In genomic region chr7:23106491-23106800, GRCh38 we compare ENCODE assay signal across 8 cellular contexts. TPM values are rescaled to one million over a fixed set of nuclear protein-coding genes. Genes with fewer than 3 reads are reported as not detected.
DNase-seq lines count a peak whose midpoint lies in the region; ATAC-seq, FAIRE-seq and TF ChIP-seq lines count a peak whose summit lies in the region.

No MANE protein-coding gene starts in this region.

- H3K27ac ChIP-seq in A673 (ENCODE audit: low read depth, low read length, poor library complexity, severe bottlenecking) (peak overlapping the region; percentile 90), endothelial cell of umbilical vein (ENCODE audit: insufficient read depth, low read depth, low read length) (peak overlapping the region; percentile 78)

- peak overlapping the region; percentile 100 for H2AFZ ChIP-seq in endothelial cell of umbilical vein (ENCODE audit: low read depth, low read length)

- DNase-seq in A673 (ENCODE audit: low spot score) (no peak), endothelial cell of umbilical vein (ENCODE audit: low read depth, low spot score) (no peak), naive B cell (no peak), HEK293T (ENCODE audit: extremely low spot score) (no peak)
- DNase-seq in NK-92 treated with Interleukin-12 subunit alpha and Interleukin-12 subunit beta, amount 100 ng/mL, for 24 hours (lab: John Stamatoyannopoulos, UW) = no peak

- ATAC-seq in GM18502 (IDR thresholded peaks at IDR 0.05; ENCODE audit: poor library complexity, unreplicated experiment) (peak; percentile 14), HG03139 (IDR thresholded peaks at IDR 0.05; ENCODE audit: unreplicated experiment) (peak; percentile 13), SK-N-SH treated with all-trans-retinoic acid at 6 μM for 48 hours (peak; percentile 53), naive B cell (ENCODE audit: low read depth in 2 of 2) (peak in 1 of 2 donors; percentile 4)

- CTCF ChIA-PET in A673 (lab: Charles Lee) (interaction anchor here (0.6 to 0.8 kb wide), 3 partner anchors 20 to 379 kb away, joined by 3 to 4 read pairs (median 3); no protein-coding TSS in a partner anchor), endothelial cell of umbilical vein (lab: Charles Lee) (interaction anchor here (1.0 to 2.2 kb wide), 12 partner anchors 9 to 546 kb away, joined by 3 to 26 read pairs (median 4); no protein-coding TSS in a partner anchor), HEK293T (lab: Yijun Ruan, JAX) (interaction anchor here (0.6 to 2.0 kb wide), 7 partner anchors 10 to 541 kb away, joined by 3 to 12 read pairs (median 4); no protein-coding TSS in a partner anchor)

- no peaks in the 10 kb centered on the region for H3K27me3 Mint-ChIP-seq in naive B cell

- H3K9me3 ChIP-seq in A673 (ENCODE audit: low read depth, low read length, poor library complexity, severe bottlenecking) = peaks cover 6% of the 10 kb centered on the region
- H3K9me3 ChIP-seq in endothelial cell of umbilical vein (replicated peaks; ENCODE audit: control insufficient read depth, insufficient read depth, low read length) = no peaks in the 10 kb centered on the region

- BruUV-seq in A673 (replicated peaks; lab: Mats Ljungman, UMichigan) (TSS peak; percentile 34), endothelial cell of umbilical vein (replicated peaks; lab: Mats Ljungman, UMichigan) (TSS peak; percentile 29)

- H3K36me3 ChIP-seq in A673 (ENCODE audit: insufficient read depth, low read length, poor library complexity, severe bottlenecking) (no peaks in the 10 kb centered on the region), endothelial cell of umbilical vein (ENCODE audit: control insufficient read depth in 2 of 2, extremely low read depth in 1 of 2, insufficient read depth in 2 of 2, low read length in 2 of 2) (no peaks in the 10 kb centered on the region)

- H3K36me3 Mint-ChIP-seq in naive B cell = no peaks in the 10 kb centered on the region

- H3K4me3 Mint-ChIP-seq in naive B cell = peak overlapping the region; percentile 96 to 100 (median 99)

- H3K27me3 ChIP-seq in A673 (replicated peaks; ENCODE audit: insufficient read depth, low read depth, low read length, poor library complexity) (no peaks in the 10 kb centered on the region), endothelial cell of umbilical vein (ENCODE audit: control insufficient read depth in 2 of 2, insufficient read depth in 2 of 2, low read length in 2 of 2) (no peaks in the 10 kb centered on the region)

- peaks cover 2% of the 10 kb centered on the region for H4K20me1 ChIP-seq in endothelial cell of umbilical vein (replicated peaks; ENCODE audit: control insufficient read depth, extremely low read depth, insufficient read depth, low read length)

- no peak for TF ChIP-seq CTCF in A673 (conservative IDR thresholded peaks at IDR 0.05; ENCODE audit: low read depth, low read length)
- TF ChIP-seq CTCF in endothelial cell of umbilical vein (IDR thresholded peaks at IDR 0.05; ENCODE audit: extremely low read depth in 1 of 2, insufficient read depth in 1 of 2, low read depth in 1 of 2, low read length in 2 of 2) = no peak

- POLR2A ChIA-PET in A673 (lab: Charles Lee; ENCODE audit: low non-redundant PET) (interaction anchor here (0.6 kb wide), 1 partner anchor 525 kb away, joined by 10 read pairs; no protein-coding TSS in a partner anchor), endothelial cell of umbilical vein (lab: Charles Lee) (interaction anchor here (1.1 kb wide), 1 partner anchor 20 kb away, joined by 3 read pairs; no protein-coding TSS in a partner anchor), HEK293T (lab: Yijun Ruan, JAX) (interaction anchor here (0.9 to 3.4 kb wide), 11 partner anchors 8 to 167 kb away, joined by 3 to 28 read pairs (median 5); partner anchors contain the start of gene NUP42)

- intact Hi-C loops in A673 (cut with micrococcal nuclease; ENCODE audit: unreplicated experiment) (no loop called here), endothelial cell of umbilical vein (cut with micrococcal nuclease) (loop anchor here (5.0 kb wide), 1 partner anchor 94 kb away; the partner anchor contains the start of gene HYCC1)

- H3K4me1 Mint-ChIP-seq in naive B cell = peaks cover 30 to 38% (median 32%) of the 10 kb centered on the region in 3 donors

- H3K4me1 ChIP-seq in A673 (ENCODE audit: insufficient read depth, low read length, poor library complexity, severe bottlenecking) (peaks cover 14% of the 10 kb centered on the region), endothelial cell of umbilical vein (ENCODE audit: control insufficient read depth, extremely low read depth, insufficient read depth, low read length) (peaks cover 17% of the 10 kb centered on the region)

- dilution Hi-C loops in endothelial cell of umbilical vein (cut with MboI; ENCODE audit: extremely low pct_ligation_motif_present, low sequenced_read_pairs) = no loop called here

- no peaks in the 10 kb centered on the region for H3K9me1 ChIP-seq in endothelial cell of umbilical vein (replicated peaks; ENCODE audit: control insufficient read depth, extremely low read depth, insufficient read depth, low read length)

- no peak for TF ChIP-seq POLR2A in endothelial cell of umbilical vein (IDR thresholded peaks at IDR 0.05; ENCODE audit: low read depth, low read length)

- H3K79me2 ChIP-seq in endothelial cell of umbilical vein (ENCODE audit: control insufficient read depth, insufficient read depth, low read length) = peaks cover 42% of the 10 kb centered on the region

- H3K27ac Mint-ChIP-seq in naive B cell = peak overlapping the region; percentile 80 to 98 (median 94)

- no peaks in the 10 kb centered on the region for H3K9me3 Mint-ChIP-seq in naive B cell

- H3K4me3 ChIP-seq in A673 (ENCODE audit: low read depth, low read length, poor library complexity, severe bottlenecking) (peak overlapping the region; percentile 74), endothelial cell of umbilical vein (replicated peaks in 1 of 3; ENCODE audit: insufficient read depth in 1 of 3, low read depth in 1 of 3, low read length in 3 of 3) (peak overlapping the region; percentile 89 to 99 (median 96))

- peak; percentile 4 for FAIRE-seq in endothelial cell of umbilical vein (lab: Jason Lieb, UNC)

- H3K4me2 ChIP-seq in endothelial cell of umbilical vein (ENCODE audit: insufficient read depth, low read length) = peak overlapping the region; percentile 99

- H3K9ac ChIP-seq in endothelial cell of umbilical vein (replicated peaks; ENCODE audit: extremely low read depth, insufficient read depth, low read length) = peak overlapping the region; percentile 94

TF ChIP-seq in SK-N-SH treated with all-trans-retinoic acid at 6 μM for 48 hours, 23 proteins besides CTCF, POLR2A, EP300 and RAD21 (continues in another document):
- no peak for TF ChIP-seq POU6F1 (CRISPR knock-in tag; IDR thresholded peaks at IDR 0.05; ENCODE audit: borderline replicate concordance, low read depth)

TF ChIP-seq in endothelial cell of umbilical vein, 7 proteins besides CTCF, POLR2A, EP300 and RAD21:
- TF ChIP-seq MYC (IDR thresholded peaks at IDR 0.05; ENCODE audit: low read depth, low read length) = no peak
- no peak for TF ChIP-seq MAX (IDR thresholded peaks at IDR 0.05; ENCODE audit: insufficient read depth, insufficient read length)
- TF ChIP-seq GATA2 (IDR thresholded peaks at IDR 0.05; ENCODE audit: insufficient read depth, insufficient read length, low read depth, low read length) = no peak
- no peak for TF ChIP-seq FOS (IDR thresholded peaks at IDR 0.05; ENCODE audit: borderline replicate concordance, insufficient read depth, low read length)
- no peak for TF ChIP-seq JUN (IDR thresholded peaks at IDR 0.05; ENCODE audit: borderline replicate concordance, insufficient read depth, insufficient read length, low read depth)
- no peak for TF ChIP-seq POLR2AphosphoS5 (IDR thresholded peaks at IDR 0.05; ENCODE audit: insufficient read depth, low read depth, low read length)
- TF ChIP-seq EZH2 (IDR thresholded peaks at IDR 0.05; ENCODE audit: borderline replicate concordance, low read depth, low read length, severe bottlenecking) = no peak

TF ChIP-seq in HEK293T, 16 proteins besides CTCF, POLR2A, EP300 and RAD21:
- no peak for TF ChIP-seq NFRKB (IDR thresholded peaks at IDR 0.05)

RNA-seq across cellular contexts. Expression of gene KLHL7, which starts 0.9 kb away (rescaled TPM):
- total RNA-seq in A673 (2021) (43.0 and 43.8 TPM in 2 replicates), endothelial cell of umbilical vein (29.0 and 32.1 TPM in 2 replicates)
- polyA plus RNA-seq in endothelial cell of umbilical vein (13.7 and 21.3 TPM in 2 replicates), naive B cell (ENCODE audit: low read depth in 6 of 6) (10 to 100 TPM; 15.0 to 21.6 (median 17.1) TPM)
- 28.4 and 30.4 TPM in 2 replicates for polyA plus RNA-seq in endothelial cell of umbilical vein (2011; cell fraction: cytosol; rRNA removed)
- polyA plus RNA-seq in endothelial cell of umbilical vein (2011; cell fraction: nucleus; rRNA removed) = 20.2 and 27.8 TPM in 2 replicates
- 32.8 and 43.3 TPM in 2 replicates for polyA plus RNA-seq in endothelial cell of umbilical vein (2012)
- 14.9 and 19.2 TPM in 2 replicates for polyA minus RNA-seq in endothelial cell of umbilical vein
- polyA minus RNA-seq in endothelial cell of umbilical vein (2011; cell fraction: cytosol; rRNA and poly(A)+ RNA removed) = 15.2 TPM
- 22.0 and 23.4 TPM in 2 replicates for polyA minus RNA-seq in endothelial cell of umbilical vein (2011; cell fraction: nucleus; rRNA and poly(A)+ RNA removed)
